ENCODE assay signal across 7 cellular contexts in the genomic region with DNA sequence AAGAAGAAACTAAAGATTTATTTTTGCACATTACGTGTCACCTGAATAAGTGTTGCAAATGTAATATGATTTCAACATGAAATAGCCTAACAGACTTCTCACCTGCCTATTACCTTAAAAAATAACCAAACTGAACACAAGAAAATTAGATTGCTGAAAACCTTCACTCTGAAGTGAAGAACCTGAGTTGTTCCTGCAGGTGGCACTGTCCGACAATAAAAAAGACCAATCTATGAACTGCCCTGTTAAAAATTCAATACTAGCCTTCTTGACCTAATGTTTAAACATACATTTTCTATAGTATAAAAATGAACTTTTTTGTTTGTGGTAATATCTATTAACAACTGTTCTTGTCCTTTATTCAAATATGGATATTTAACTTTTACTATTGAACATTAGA.
A peak's percentile ranks its signal among the peaks of the same experiment; 100 is the strongest.
DNase-seq lines count a peak whose midpoint lies in the region; ATAC-seq and TF ChIP-seq lines count a peak whose summit lies in the region.

No MANE protein-coding gene starts in this region.

- TF ChIP-seq CTCF in smooth muscle cell (IDR thresholded peaks at IDR 0.05; ENCODE audit: borderline replicate concordance, insufficient read depth, poor library complexity, severe bottlenecking) = peak; percentile 64

- H3K9me3 Mint-ChIP-seq in activated CD4-positive, alpha-beta T cell treated with anti-CD3 and anti-CD28 coated beads, Interleukin-2, amount 10 ng/mL, durations not matched to agents 24 days and 14 days = no peaks in the 10 kb centered on the region

- H3K9ac ChIP-seq in smooth muscle cell (ENCODE audit: low read depth) = no peak overlapping the region

- H3K4me1 Mint-ChIP-seq in activated CD4-positive, alpha-beta T cell treated with anti-CD3 and anti-CD28 coated beads, Interleukin-2, amount 10 ng/mL, durations not matched to agents 24 days and 14 days = no peaks in the 10 kb centered on the region

- H3F3A ChIP-seq in smooth muscle cell (ENCODE audit: low read depth) = no peaks in the 10 kb centered on the region

- H3K36me3 ChIP-seq in smooth muscle cell (ENCODE audit: low read depth) = no peaks in the 10 kb centered on the region

- DNase-seq in D341Med (ENCODE audit: low spot score) (peak; percentile 13), NCI-H1105 (lab: John Stamatoyannopoulos, UW) (peak; percentile 2), germinal center (ENCODE audit: low spot score) (peak; percentile 2), smooth muscle cell (lab: John Stamatoyannopoulos, UW; ENCODE audit: unreplicated experiment) (no peak)
- peak; percentile 60 for DNase-seq in activated CD4-positive, alpha-beta T cell treated with anti-CD3 and anti-CD28 coated beads, Interleukin-2, amount 10 ng/mL, durations not matched to agents 24 days and 14 days

- H4K20me1 ChIP-seq in smooth muscle cell (ENCODE audit: low read depth) = no peaks in the 10 kb centered on the region

- H3K4me1 ChIP-seq in smooth muscle cell (ENCODE audit: low read depth) = no peaks in the 10 kb centered on the region

- no peak overlapping the region for H2AFZ ChIP-seq in smooth muscle cell (ENCODE audit: low read depth)

- no peak overlapping the region for H3K4me3 Mint-ChIP-seq in activated CD4-positive, alpha-beta T cell treated with anti-CD3 and anti-CD28 coated beads, Interleukin-2, amount 10 ng/mL, durations not matched to agents 24 days and 14 days

- ATAC-seq in GM18909 (IDR thresholded peaks at IDR 0.05; ENCODE audit: poor library complexity, unreplicated experiment) (peak; percentile 70), GM18873 (IDR thresholded peaks at IDR 0.05; ENCODE audit: low FRiP score, unreplicated experiment) (no peak)

- 8% methylated on average over 2 of the region's 2 CpGs for WGBS in smooth muscle cell (ENCODE audit: low lambda C conversion rate)

- no peaks in the 10 kb centered on the region for H3K27me3 ChIP-seq in smooth muscle cell (ENCODE audit: low read depth)

- intact Hi-C loops in activated CD4-positive, alpha-beta T cell treated with anti-CD3 and anti-CD28 coated beads, Interleukin-2, amount 10 ng/mL, durations not matched to agents 24 days and 14 days (cut with micrococcal nuclease) = loop anchor here (1.0 kb wide), 1 partner anchor 742 kb away; no protein-coding TSS in a partner anchor

- H3K27me3 Mint-ChIP-seq in activated CD4-positive, alpha-beta T cell treated with anti-CD3 and anti-CD28 coated beads, Interleukin-2, amount 10 ng/mL, durations not matched to agents 24 days and 14 days = no peaks in the 10 kb centered on the region

- no peak overlapping the region for H3K27ac Mint-ChIP-seq in activated CD4-positive, alpha-beta T cell treated with anti-CD3 and anti-CD28 coated beads, Interleukin-2, amount 10 ng/mL, durations not matched to agents 24 days and 14 days

- H3K36me3 Mint-ChIP-seq in activated CD4-positive, alpha-beta T cell treated with anti-CD3 and anti-CD28 coated beads, Interleukin-2, amount 10 ng/mL, durations not matched to agents 24 days and 14 days (ENCODE audit: low read depth) = no peaks in the 10 kb centered on the region

- H3K4me3 ChIP-seq in smooth muscle cell = no peak overlapping the region

- no peaks in the 10 kb centered on the region for H3K79me2 ChIP-seq in smooth muscle cell (ENCODE audit: low read depth)

- H3K9me3 ChIP-seq in smooth muscle cell (replicated peaks; ENCODE audit: low read depth) = no peaks in the 10 kb centered on the region

- no peak overlapping the region for H3K4me2 ChIP-seq in smooth muscle cell

- H3K27ac ChIP-seq in smooth muscle cell (ENCODE audit: low read depth) = no peak overlapping the region
